1 cellular context compared by ENCODE assay signal in genomic region chr7:91852263-91852741, GRCh38.
TF ChIP-seq lines count a peak whose summit lies in the region.

No MANE protein-coding gene starts in this region.

TF ChIP-seq in IMR-90, 13 proteins besides CTCF, POLR2A, EP300 and RAD21 (continued from another document):
- no peak for TF ChIP-seq RCOR1 (IDR thresholded peaks at IDR 0.05; ENCODE audit: insufficient replicate concordance, low read length)
- TF ChIP-seq RFX5 (IDR thresholded peaks at IDR 0.05; ENCODE audit: low read depth, low read length): no peak
- TF ChIP-seq CHD1 (IDR thresholded peaks at IDR 0.05; ENCODE audit: low read depth, low read length): no peak
- no peak for TF ChIP-seq BHLHE40 (IDR thresholded peaks at IDR 0.05; ENCODE audit: low read depth, low read length)
- no peak for TF ChIP-seq SMC3 (IDR thresholded peaks at IDR 0.05; ENCODE audit: low read depth, low read length)
- no peak for TF ChIP-seq NFE2L2 (IDR thresholded peaks at IDR 0.05; ENCODE audit: low read depth, low read length)
- TF ChIP-seq CEBPB (IDR thresholded peaks at IDR 0.05; ENCODE audit: low read depth, low read length): no peak
